In the genomic region with DNA sequence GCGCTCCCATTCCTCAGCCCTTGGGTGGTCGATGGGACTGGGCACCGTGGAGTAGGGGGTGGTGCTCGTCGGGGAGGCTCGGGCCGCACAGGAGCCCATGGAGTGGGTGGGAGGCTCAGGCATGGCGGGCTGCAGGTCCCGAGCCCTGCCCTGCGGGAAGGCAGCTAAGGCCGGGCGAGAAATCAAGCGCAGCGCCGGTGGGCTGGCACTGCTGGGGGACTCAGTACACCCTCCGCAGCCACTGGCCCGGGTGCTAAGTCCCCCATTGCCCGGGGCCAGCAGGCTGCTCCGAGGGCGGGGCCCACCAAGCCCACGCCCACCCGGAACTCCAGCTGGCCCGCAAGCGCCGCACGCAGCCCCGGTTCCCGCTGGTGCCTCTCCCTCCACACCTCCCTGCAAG, we compare ENCODE assay signal across 2 cellular contexts. TPM values are rescaled to one million over a fixed set of nuclear protein-coding genes. Genes with fewer than 3 reads are reported as not detected.
"Had no signal": no experiment of that assay in that cellular context is flagged by ENCODE, and none has a peak within 500 bp of the region (broad histone marks: within the 10 kb centered on the region; RNA-seq: fewer than 3 reads in every experiment).

No MANE protein-coding gene starts in this region.

RNA-seq across cellular contexts. Expression of a gene that starts 20.0 kb away (rescaled TPM):
- total RNA-seq: M059J, MCF 10A had no signal
